Comparison of ENCODE assay signal across 1 cellular context in genomic region chr7:107032050-107032449, GRCh38.
TF ChIP-seq lines count a peak whose summit lies in the region.

No MANE protein-coding gene starts in this region.

TF ChIP-seq in K562, 482 proteins besides CTCF, POLR2A, EP300 and RAD21 (continued from another document and continues in another):
- TF ChIP-seq, protein P1, sequence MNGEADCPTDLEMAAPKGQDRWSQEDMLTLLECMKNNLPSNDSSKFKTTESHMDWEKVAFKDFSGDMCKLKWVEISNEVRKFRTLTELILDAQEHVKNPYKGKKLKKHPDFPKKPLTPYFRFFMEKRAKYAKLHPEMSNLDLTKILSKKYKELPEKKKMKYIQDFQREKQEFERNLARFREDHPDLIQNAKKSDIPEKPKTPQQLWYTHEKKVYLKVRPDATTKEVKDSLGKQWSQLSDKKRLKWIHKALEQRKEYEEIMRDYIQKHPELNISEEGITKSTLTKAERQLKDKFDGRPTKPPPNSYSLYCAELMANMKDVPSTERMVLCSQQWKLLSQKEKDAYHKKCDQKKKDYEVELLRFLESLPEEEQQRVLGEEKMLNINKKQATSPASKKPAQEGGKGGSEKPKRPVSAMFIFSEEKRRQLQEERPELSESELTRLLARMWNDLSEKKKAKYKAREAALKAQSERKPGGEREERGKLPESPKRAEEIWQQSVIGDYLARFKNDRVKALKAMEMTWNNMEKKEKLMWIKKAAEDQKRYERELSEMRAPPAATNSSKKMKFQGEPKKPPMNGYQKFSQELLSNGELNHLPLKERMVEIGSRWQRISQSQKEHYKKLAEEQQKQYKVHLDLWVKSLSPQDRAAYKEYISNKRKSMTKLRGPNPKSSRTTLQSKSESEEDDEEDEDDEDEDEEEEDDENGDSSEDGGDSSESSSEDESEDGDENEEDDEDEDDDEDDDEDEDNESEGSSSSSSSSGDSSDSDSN (IDR thresholded peaks at IDR 0.05; ENCODE audit: borderline replicate concordance in 1 of 2, low read depth in 2 of 2, low read length in 2 of 2) = 0 out of 4 replicates have a peak, but pooled peaks of 1 of the 2 experiments have one; percentile 25
- no peak for TF ChIP-seq KLF16 (IDR thresholded peaks at IDR 0.05)
- TF ChIP-seq NFRKB (IDR thresholded peaks at IDR 0.05; ENCODE audit: low read depth) = peak; percentile 76; the same call in 1 of the 2 replicates
- peak; percentile 63 for TF ChIP-seq CBFA2T3 (IDR thresholded peaks at IDR 0.05)
- TF ChIP-seq ZNF696 (CRISPR knock-in tag; conservative IDR thresholded peaks at IDR 0.05) = no peak
- TF ChIP-seq IFI16 (CRISPR knock-in tag; IDR thresholded peaks at IDR 0.05) = no peak
- TF ChIP-seq PRPF4 (IDR thresholded peaks at IDR 0.05; ENCODE audit: insufficient read depth, low read depth, low read length, poor library complexity, severe bottlenecking) = no peak
- TF ChIP-seq DMBX1 (CRISPR knock-in tag; IDR thresholded peaks at IDR 0.05; ENCODE audit: borderline replicate concordance) = peak; percentile 49; the same call in 1 of the 2 replicates
- TF ChIP-seq, protein P2, sequence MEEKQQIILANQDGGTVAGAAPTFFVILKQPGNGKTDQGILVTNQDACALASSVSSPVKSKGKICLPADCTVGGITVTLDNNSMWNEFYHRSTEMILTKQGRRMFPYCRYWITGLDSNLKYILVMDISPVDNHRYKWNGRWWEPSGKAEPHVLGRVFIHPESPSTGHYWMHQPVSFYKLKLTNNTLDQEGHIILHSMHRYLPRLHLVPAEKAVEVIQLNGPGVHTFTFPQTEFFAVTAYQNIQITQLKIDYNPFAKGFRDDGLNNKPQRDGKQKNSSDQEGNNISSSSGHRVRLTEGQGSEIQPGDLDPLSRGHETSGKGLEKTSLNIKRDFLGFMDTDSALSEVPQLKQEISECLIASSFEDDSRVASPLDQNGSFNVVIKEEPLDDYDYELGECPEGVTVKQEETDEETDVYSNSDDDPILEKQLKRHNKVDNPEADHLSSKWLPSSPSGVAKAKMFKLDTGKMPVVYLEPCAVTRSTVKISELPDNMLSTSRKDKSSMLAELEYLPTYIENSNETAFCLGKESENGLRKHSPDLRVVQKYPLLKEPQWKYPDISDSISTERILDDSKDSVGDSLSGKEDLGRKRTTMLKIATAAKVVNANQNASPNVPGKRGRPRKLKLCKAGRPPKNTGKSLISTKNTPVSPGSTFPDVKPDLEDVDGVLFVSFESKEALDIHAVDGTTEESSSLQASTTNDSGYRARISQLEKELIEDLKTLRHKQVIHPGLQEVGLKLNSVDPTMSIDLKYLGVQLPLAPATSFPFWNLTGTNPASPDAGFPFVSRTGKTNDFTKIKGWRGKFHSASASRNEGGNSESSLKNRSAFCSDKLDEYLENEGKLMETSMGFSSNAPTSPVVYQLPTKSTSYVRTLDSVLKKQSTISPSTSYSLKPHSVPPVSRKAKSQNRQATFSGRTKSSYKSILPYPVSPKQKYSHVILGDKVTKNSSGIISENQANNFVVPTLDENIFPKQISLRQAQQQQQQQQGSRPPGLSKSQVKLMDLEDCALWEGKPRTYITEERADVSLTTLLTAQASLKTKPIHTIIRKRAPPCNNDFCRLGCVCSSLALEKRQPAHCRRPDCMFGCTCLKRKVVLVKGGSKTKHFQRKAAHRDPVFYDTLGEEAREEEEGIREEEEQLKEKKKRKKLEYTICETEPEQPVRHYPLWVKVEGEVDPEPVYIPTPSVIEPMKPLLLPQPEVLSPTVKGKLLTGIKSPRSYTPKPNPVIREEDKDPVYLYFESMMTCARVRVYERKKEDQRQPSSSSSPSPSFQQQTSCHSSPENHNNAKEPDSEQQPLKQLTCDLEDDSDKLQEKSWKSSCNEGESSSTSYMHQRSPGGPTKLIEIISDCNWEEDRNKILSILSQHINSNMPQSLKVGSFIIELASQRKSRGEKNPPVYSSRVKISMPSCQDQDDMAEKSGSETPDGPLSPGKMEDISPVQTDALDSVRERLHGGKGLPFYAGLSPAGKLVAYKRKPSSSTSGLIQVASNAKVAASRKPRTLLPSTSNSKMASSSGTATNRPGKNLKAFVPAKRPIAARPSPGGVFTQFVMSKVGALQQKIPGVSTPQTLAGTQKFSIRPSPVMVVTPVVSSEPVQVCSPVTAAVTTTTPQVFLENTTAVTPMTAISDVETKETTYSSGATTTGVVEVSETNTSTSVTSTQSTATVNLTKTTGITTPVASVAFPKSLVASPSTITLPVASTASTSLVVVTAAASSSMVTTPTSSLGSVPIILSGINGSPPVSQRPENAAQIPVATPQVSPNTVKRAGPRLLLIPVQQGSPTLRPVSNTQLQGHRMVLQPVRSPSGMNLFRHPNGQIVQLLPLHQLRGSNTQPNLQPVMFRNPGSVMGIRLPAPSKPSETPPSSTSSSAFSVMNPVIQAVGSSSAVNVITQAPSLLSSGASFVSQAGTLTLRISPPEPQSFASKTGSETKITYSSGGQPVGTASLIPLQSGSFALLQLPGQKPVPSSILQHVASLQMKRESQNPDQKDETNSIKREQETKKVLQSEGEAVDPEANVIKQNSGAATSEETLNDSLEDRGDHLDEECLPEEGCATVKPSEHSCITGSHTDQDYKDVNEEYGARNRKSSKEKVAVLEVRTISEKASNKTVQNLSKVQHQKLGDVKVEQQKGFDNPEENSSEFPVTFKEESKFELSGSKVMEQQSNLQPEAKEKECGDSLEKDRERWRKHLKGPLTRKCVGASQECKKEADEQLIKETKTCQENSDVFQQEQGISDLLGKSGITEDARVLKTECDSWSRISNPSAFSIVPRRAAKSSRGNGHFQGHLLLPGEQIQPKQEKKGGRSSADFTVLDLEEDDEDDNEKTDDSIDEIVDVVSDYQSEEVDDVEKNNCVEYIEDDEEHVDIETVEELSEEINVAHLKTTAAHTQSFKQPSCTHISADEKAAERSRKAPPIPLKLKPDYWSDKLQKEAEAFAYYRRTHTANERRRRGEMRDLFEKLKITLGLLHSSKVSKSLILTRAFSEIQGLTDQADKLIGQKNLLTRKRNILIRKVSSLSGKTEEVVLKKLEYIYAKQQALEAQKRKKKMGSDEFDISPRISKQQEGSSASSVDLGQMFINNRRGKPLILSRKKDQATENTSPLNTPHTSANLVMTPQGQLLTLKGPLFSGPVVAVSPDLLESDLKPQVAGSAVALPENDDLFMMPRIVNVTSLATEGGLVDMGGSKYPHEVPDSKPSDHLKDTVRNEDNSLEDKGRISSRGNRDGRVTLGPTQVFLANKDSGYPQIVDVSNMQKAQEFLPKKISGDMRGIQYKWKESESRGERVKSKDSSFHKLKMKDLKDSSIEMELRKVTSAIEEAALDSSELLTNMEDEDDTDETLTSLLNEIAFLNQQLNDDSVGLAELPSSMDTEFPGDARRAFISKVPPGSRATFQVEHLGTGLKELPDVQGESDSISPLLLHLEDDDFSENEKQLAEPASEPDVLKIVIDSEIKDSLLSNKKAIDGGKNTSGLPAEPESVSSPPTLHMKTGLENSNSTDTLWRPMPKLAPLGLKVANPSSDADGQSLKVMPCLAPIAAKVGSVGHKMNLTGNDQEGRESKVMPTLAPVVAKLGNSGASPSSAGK (IDR thresholded peaks at IDR 0.05) = peak; percentile 55
- TF ChIP-seq NR4A1 (CRISPR knock-in tag; IDR thresholded peaks at IDR 0.05) = no peak
- peak; percentile 78 for TF ChIP-seq NR4A1 (tag; IDR thresholded peaks at IDR 0.05)
- TF ChIP-seq YY1 (IDR thresholded peaks at IDR 0.05; ENCODE audit: borderline replicate concordance in 1 of 3, control insufficient read depth in 1 of 3, extremely low read depth in 1 of 3, insufficient read depth in 3 of 3, insufficient read length in 1 of 3, insufficient replicate concordance in 2 of 3, low read depth in 1 of 3, low read length in 2 of 3) = peak in 1 of 3 experiments; percentile 45
- 0 out of 2 replicates have a peak, but pooled peaks have one; percentile 15 for TF ChIP-seq NCOR1 (IDR thresholded peaks at IDR 0.05)
- peak in 1 of 2 experiments; percentile 12; a peak in 1 of 4 replicates for TF ChIP-seq MAZ (CRISPR knock-in tag; conservative IDR thresholded peaks at IDR 0.05 in 1 of 2, IDR thresholded peaks at IDR 0.05 in 1 of 2)
- no peak for TF ChIP-seq LCOR (CRISPR knock-in tag; IDR thresholded peaks at IDR 0.05)
- no peak for TF ChIP-seq ZNF717 (CRISPR knock-in tag; IDR thresholded peaks at IDR 0.05)
- TF ChIP-seq ARID1B (IDR thresholded peaks at IDR 0.05) = peak; percentile 72
- 0 out of 2 replicates have a peak, but pooled peaks have one; percentile 41 for TF ChIP-seq HDAC8 (tag; IDR thresholded peaks at IDR 0.05)
- no peak for TF ChIP-seq CEBPZ (IDR thresholded peaks at IDR 0.05; ENCODE audit: borderline replicate concordance, low read depth, low read length)
- peak; percentile 73 for TF ChIP-seq JUND (IDR thresholded peaks at IDR 0.05; ENCODE audit: borderline replicate concordance, low read depth, low read length)
- TF ChIP-seq JUND (tag; IDR thresholded peaks at IDR 0.05; ENCODE audit: borderline replicate concordance, low read depth, low read length) = peak; percentile 54; the same call in 2 of the 3 replicates
- TF ChIP-seq DPF2 (IDR thresholded peaks at IDR 0.05) = peak; percentile 67
- TF ChIP-seq ZNF165 (CRISPR knock-in tag; IDR thresholded peaks at IDR 0.05; ENCODE audit: borderline replicate concordance) = no peak
- TF ChIP-seq CTBP1 (IDR thresholded peaks at IDR 0.05; ENCODE audit: borderline replicate concordance) = peak; percentile 54; the same call in 1 of the 2 replicates
- TF ChIP-seq, protein P3, sequence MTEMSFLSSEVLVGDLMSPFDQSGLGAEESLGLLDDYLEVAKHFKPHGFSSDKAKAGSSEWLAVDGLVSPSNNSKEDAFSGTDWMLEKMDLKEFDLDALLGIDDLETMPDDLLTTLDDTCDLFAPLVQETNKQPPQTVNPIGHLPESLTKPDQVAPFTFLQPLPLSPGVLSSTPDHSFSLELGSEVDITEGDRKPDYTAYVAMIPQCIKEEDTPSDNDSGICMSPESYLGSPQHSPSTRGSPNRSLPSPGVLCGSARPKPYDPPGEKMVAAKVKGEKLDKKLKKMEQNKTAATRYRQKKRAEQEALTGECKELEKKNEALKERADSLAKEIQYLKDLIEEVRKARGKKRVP (CRISPR knock-in tag; IDR thresholded peaks at IDR 0.05) = no peak; the same call in 1 of the 2 replicates
- no peak for TF ChIP-seq HMGXB4 (CRISPR knock-in tag; IDR thresholded peaks at IDR 0.05)
- TF ChIP-seq MYC (IDR thresholded peaks at IDR 0.05; ENCODE audit: low read depth, low read length) = peak; percentile 26; the same call in 1 of the 2 replicates
- TF ChIP-seq MYC (CRISPR knock-in tag; IDR thresholded peaks at IDR 0.05; ENCODE audit: borderline replicate concordance, low read depth) = no peak
- no peak for TF ChIP-seq ZNF12 (CRISPR knock-in tag; IDR thresholded peaks at IDR 0.05)
- no peak for TF ChIP-seq BMI1 (IDR thresholded peaks at IDR 0.05; ENCODE audit: low read length)
- no peak for TF ChIP-seq MCM3 (IDR thresholded peaks at IDR 0.05)
- TF ChIP-seq RBM34 (IDR thresholded peaks at IDR 0.05; ENCODE audit: borderline replicate concordance, insufficient read depth, low read length) = no peak
- TF ChIP-seq E2F6 (IDR thresholded peaks at IDR 0.05; ENCODE audit: borderline replicate concordance in 1 of 2, extremely low read depth in 1 of 2, insufficient read depth in 1 of 2, insufficient read length in 1 of 2, low read depth in 1 of 2, low read length in 1 of 2, poor library complexity in 1 of 2, severe bottlenecking in 1 of 2) = no peak
- TF ChIP-seq, protein P4, sequence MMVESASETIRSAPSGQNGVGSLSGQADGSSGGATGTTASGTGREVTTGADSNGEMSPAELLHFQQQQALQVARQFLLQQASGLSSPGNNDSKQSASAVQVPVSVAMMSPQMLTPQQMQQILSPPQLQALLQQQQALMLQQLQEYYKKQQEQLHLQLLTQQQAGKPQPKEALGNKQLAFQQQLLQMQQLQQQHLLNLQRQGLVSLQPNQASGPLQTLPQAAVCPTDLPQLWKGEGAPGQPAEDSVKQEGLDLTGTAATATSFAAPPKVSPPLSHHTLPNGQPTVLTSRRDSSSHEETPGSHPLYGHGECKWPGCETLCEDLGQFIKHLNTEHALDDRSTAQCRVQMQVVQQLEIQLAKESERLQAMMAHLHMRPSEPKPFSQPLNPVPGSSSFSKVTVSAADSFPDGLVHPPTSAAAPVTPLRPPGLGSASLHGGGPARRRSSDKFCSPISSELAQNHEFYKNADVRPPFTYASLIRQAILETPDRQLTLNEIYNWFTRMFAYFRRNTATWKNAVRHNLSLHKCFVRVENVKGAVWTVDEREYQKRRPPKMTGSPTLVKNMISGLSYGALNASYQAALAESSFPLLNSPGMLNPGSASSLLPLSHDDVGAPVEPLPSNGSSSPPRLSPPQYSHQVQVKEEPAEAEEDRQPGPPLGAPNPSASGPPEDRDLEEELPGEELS (CRISPR knock-in tag; IDR thresholded peaks at IDR 0.05; ENCODE audit: borderline replicate concordance) = no peak
